ENCODE assay signal across 8 cellular contexts in the genomic region with DNA sequence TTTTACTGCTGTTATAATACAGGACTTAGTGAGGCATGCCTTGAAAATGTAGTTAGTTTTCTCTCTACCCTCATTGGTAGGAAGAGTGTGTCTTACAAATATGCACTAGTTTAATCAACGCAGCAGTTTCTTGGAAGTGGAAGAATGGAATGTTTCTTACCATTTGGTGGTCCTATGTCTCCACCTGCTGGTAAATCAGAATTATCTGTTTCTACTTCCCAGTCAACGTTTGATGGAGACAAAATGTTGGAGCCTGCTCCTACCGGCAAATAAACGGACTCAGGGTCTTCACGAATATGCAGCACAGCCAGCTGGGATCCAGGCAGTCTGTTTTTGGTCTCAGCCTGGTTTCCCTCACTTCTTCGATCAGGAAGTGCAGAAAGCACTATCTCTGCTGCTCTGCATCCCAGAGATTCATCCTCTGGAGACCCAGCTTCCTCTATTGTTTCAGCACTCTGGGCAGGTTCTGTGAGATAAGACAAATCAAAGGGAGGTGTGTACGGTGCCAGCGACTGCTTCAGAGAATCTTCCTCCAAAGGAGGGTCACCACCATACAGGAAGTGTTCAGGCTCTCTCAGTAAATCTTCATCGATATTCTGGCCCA. TPM values are rescaled to one million over a fixed set of nuclear protein-coding genes. Genes with fewer than 3 reads are reported as not detected.
DNase-seq lines count a peak whose midpoint lies in the region; ATAC-seq, FAIRE-seq and TF ChIP-seq lines count a peak whose summit lies in the region.

No MANE protein-coding gene starts in this region.

- H3K27ac ChIP-seq in cardiac muscle cell (no peak overlapping the region), psoas muscle (no peak overlapping the region)

- peak; percentile 86 for DNase-seq in AG09309 (ENCODE audit: low read depth)
- no peak for DNase-seq in GM12892 (ENCODE audit: insufficient read length)
- peak; percentile 64 for DNase-seq in NCI-H2081 treated with DMSO at 0.1 percent for 48 hours (lab: John Stamatoyannopoulos, UW)
- DNase-seq in WTC11 (ENCODE audit: low spot score): no peak
- peak; percentile 82 to 97 for DNase-seq in cardiac muscle cell (ENCODE audit: low read depth in 1 of 2, low spot score in 1 of 2)
- no peak for DNase-seq in psoas muscle
- no peak for DNase-seq in activated CD4-positive, CD25-positive, alpha-beta regulatory T cell treated with anti-CD3 and anti-CD28 coated beads, Interleukin-2, amount 50 U/mL, for 72 hours

- peak; percentile 82 for FAIRE-seq in GM12892 (lab: Jason Lieb, UNC)

- H3K9me3 ChIP-seq in cardiac muscle cell (ENCODE audit: low read depth): no peaks in the 10 kb centered on the region
- H3K9me3 ChIP-seq in psoas muscle: no peaks in the 10 kb centered on the region

- H3K36me3 ChIP-seq in cardiac muscle cell: no peaks in the 10 kb centered on the region
- no peaks in the 10 kb centered on the region for H3K36me3 ChIP-seq in psoas muscle (ENCODE audit: insufficient read depth in 1 of 2, low read depth in 1 of 2)

- H3K4me3 ChIP-seq in AG09309 (ENCODE audit: control insufficient read depth, low read depth, low read length): no peak overlapping the region
- H3K4me3 ChIP-seq in cardiac muscle cell: no peak overlapping the region
- H3K4me3 ChIP-seq in psoas muscle: no peak overlapping the region

- WGBS in psoas muscle, 3 donors: 18 to 20% (median 20%) methylated on average over 9 of the region's 9 CpGs

- intact Hi-C loops in psoas muscle (cut with DNase I): loop anchor here (2.0 to 5.0 kb wide), 4 partner anchors 256 to 307 kb away; no protein-coding TSS in a partner anchor

- CTCF ChIA-PET in WTC11 (lab: Charles Lee): interaction anchor here (0.5 to 2.5 kb wide), 17 partner anchors 9 to 497 kb away, joined by 3 to 13 read pairs (median 3); a partner anchor contains a TSS

- ATAC-seq in WTC11 (peak; percentile 81), psoas muscle (peak; percentile 40 to 75 (median 52)), HG02981 (IDR thresholded peaks at IDR 0.05; ENCODE audit: unreplicated experiment) (no peak)

- TF ChIP-seq POLR2A in GM12892 (IDR thresholded peaks at IDR 0.05; ENCODE audit: low read depth, low read length): no peak

- POLR2A ChIA-PET in WTC11 (lab: Charles Lee): interaction anchor here (0.7 kb wide), 1 partner anchor 243 kb away, joined by 3 read pairs; no protein-coding TSS in a partner anchor

- peaks cover 11% of the 10 kb centered on the region for H3K4me1 Mint-ChIP-seq in WTC11

- H3K9me3 Mint-ChIP-seq in WTC11: no peaks in the 10 kb centered on the region

- H3K27me3 Mint-ChIP-seq in WTC11 (ENCODE audit: low read depth): no peaks in the 10 kb centered on the region

- no peak overlapping the region for H3K4me3 Mint-ChIP-seq in WTC11

- H3K27me3 ChIP-seq in cardiac muscle cell: no peaks in the 10 kb centered on the region
- peaks cover 0 to 12% (median 2%) of the 10 kb centered on the region in 3 donors for H3K27me3 ChIP-seq in psoas muscle (ENCODE audit: insufficient read depth in 3 of 3, low read length in 2 of 3)

- H3K36me3 Mint-ChIP-seq in WTC11: no peaks in the 10 kb centered on the region

- TF ChIP-seq CTCF in AG09309 (IDR thresholded peaks at IDR 0.05; ENCODE audit: control insufficient read depth, insufficient read depth, low read depth, low read length, missing control alignments) (peak; percentile 49), WTC11 (IDR thresholded peaks at IDR 0.05) (peak; percentile 54; the same call in 1 of the 2 replicates), cardiac muscle cell (IDR thresholded peaks at IDR 0.05; ENCODE audit: low read depth, low read length) (peak; percentile 62), psoas muscle (IDR thresholded peaks at IDR 0.05) (peak; percentile 70)

- H3K4me1 ChIP-seq in cardiac muscle cell (ENCODE audit: low read depth): peaks cover 10% of the 10 kb centered on the region
- no peaks in the 10 kb centered on the region for H3K4me1 ChIP-seq in psoas muscle

- H3K27ac Mint-ChIP-seq in WTC11: no peak overlapping the region

TF ChIP-seq in WTC11, 78 proteins besides CTCF, POLR2A, EP300 and RAD21:
- TF ChIP-seq, protein P1, sequence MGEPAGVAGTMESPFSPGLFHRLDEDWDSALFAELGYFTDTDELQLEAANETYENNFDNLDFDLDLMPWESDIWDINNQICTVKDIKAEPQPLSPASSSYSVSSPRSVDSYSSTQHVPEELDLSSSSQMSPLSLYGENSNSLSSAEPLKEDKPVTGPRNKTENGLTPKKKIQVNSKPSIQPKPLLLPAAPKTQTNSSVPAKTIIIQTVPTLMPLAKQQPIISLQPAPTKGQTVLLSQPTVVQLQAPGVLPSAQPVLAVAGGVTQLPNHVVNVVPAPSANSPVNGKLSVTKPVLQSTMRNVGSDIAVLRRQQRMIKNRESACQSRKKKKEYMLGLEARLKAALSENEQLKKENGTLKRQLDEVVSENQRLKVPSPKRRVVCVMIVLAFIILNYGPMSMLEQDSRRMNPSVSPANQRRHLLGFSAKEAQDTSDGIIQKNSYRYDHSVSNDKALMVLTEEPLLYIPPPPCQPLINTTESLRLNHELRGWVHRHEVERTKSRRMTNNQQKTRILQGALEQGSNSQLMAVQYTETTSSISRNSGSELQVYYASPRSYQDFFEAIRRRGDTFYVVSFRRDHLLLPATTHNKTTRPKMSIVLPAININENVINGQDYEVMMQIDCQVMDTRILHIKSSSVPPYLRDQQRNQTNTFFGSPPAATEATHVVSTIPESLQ (CRISPR knock-in tag; IDR thresholded peaks at IDR 0.05): no peak
- TF ChIP-seq, protein P2, sequence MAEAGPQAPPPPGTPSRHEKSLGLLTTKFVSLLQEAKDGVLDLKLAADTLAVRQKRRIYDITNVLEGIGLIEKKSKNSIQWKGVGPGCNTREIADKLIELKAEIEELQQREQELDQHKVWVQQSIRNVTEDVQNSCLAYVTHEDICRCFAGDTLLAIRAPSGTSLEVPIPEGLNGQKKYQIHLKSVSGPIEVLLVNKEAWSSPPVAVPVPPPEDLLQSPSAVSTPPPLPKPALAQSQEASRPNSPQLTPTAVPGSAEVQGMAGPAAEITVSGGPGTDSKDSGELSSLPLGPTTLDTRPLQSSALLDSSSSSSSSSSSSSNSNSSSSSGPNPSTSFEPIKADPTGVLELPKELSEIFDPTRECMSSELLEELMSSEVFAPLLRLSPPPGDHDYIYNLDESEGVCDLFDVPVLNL (CRISPR knock-in tag; IDR thresholded peaks at IDR 0.05; ENCODE audit: borderline replicate concordance, low read depth): no peak
- no peak for TF ChIP-seq CBFB (CRISPR knock-in tag; IDR thresholded peaks at IDR 0.05; ENCODE audit: low read depth)
- TF ChIP-seq RORB (CRISPR knock-in tag; IDR thresholded peaks at IDR 0.05): no peak
- TF ChIP-seq NFYB (CRISPR knock-in tag; conservative IDR thresholded peaks at IDR 0.05; ENCODE audit: low read depth): no peak
- no peak for TF ChIP-seq FOXK1 (CRISPR knock-in tag; IDR thresholded peaks at IDR 0.05)
- TF ChIP-seq NR1H2 (CRISPR knock-in tag; IDR thresholded peaks at IDR 0.05): no peak
- no peak for TF ChIP-seq KAT7 (CRISPR knock-in tag; IDR thresholded peaks at IDR 0.05; ENCODE audit: borderline replicate concordance)
- no peak for TF ChIP-seq CREB1 (CRISPR knock-in tag; IDR thresholded peaks at IDR 0.05)
- TF ChIP-seq, protein P3, sequence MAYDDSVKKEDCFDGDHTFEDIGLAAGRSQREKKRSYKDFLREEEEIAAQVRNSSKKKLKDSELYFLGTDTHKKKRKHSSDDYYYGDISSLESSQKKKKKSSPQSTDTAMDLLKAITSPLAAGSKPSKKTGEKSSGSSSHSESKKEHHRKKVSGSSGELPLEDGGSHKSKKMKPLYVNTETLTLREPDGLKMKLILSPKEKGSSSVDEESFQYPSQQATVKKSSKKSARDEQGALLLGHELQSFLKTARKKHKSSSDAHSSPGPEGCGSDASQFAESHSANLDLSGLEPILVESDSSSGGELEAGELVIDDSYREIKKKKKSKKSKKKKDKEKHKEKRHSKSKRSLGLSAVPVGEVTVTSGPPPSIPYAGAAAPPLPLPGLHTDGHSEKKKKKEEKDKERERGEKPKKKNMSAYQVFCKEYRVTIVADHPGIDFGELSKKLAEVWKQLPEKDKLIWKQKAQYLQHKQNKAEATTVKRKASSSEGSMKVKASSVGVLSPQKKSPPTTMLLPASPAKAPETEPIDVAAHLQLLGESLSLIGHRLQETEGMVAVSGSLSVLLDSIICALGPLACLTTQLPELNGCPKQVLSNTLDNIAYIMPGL (CRISPR knock-in tag; IDR thresholded peaks at IDR 0.05): no peak
- TF ChIP-seq, protein P4, sequence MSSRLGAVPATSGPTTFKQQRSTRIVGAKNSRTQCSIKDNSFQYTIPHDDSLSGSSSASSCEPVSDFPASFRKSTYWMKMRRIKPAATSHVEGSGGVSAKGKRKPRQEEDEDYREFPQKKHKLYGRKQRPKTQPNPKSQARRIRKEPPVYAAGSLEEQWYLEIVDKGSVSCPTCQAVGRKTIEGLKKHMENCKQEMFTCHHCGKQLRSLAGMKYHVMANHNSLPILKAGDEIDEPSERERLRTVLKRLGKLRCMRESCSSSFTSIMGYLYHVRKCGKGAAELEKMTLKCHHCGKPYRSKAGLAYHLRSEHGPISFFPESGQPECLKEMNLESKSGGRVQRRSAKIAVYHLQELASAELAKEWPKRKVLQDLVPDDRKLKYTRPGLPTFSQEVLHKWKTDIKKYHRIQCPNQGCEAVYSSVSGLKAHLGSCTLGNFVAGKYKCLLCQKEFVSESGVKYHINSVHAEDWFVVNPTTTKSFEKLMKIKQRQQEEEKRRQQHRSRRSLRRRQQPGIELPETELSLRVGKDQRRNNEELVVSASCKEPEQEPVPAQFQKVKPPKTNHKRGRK (CRISPR knock-in tag; IDR thresholded peaks at IDR 0.05; ENCODE audit: borderline replicate concordance): no peak
TF ChIP-seq in WTC11: peak in this region for 0.

RNA-seq across cellular contexts. Expression of a gene that starts 59.5 kb away (rescaled TPM):
- not detected for polyA plus RNA-seq in GM12892 (2012; ENCODE audit: missing spikeins)
- total RNA-seq in WTC11 (2021) (not detected in 3 replicates), cardiac muscle cell (not detected in 2 replicates), psoas muscle (not detected)
- polyA plus RNA-seq in cardiac muscle cell (0.39 TPM in 1 of 2 replicates, not detected in the other), psoas muscle (under 1 TPM in 2 of 3 donors, not detected in 1; 0.04 to 0.07 TPM)

Comparison
In these comparisons a context has a peak if more than half of its experiments do, and no peak if none do; other contexts are left out.
1. DNase-seq: peak in AG09309 (single experiment), NCI-H2081 treated with DMSO at 0.1 percent for 48 hours (single experiment) and cardiac muscle cell (2 of 2); none in GM12892 (single experiment), WTC11 (single experiment), psoas muscle (0 of 2) and activated CD4-positive, CD25-positive, alpha-beta regulatory T cell treated with anti-CD3 and anti-CD28 coated beads, Interleukin-2, amount 50 U/mL, for 72 hours (single experiment).
2. Peak in every context shown above with its lines, with median percentiles within 50 percentile points of each other: CTCF ChIP-seq.